Comparison of ENCODE assay signal across 8 cellular contexts in the genomic region with DNA sequence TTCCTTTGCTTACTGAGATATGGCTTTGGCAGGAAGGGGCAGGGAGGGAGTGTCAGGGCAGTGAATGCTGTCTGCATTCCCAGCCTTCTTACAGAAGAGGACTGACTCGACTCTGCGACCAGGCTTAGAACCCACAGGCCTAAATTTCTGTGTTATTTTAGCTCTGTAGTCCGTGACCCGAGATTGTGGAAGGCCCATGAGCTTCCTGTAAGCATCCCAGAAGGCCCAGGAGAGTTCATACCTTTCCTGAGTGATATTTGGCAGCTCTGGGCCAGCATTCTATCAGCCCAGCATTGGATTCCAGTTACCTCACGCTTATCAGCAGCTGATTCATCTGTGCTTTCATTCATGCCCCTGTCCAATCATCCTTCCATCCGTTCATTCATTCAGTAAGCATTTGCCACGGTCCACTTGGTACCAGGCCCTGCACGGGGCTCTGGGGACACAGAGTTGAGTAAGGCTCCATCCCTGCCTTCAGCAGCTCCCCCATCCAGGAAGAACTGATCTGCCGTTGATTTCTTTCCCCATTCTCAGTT. TPM values are rescaled to one million over a fixed set of nuclear protein-coding genes. Genes with fewer than 3 reads are reported as not detected.
DNase-seq lines count a peak whose midpoint lies in the region; ATAC-seq and TF ChIP-seq lines count a peak whose summit lies in the region.

No MANE protein-coding gene starts in this region.

- H3K9me2 ChIP-seq in hepatocyte (replicated peaks; ENCODE audit: insufficient read depth) = no peaks in the 10 kb centered on the region

- no peak overlapping the region for H3K27ac Mint-ChIP-seq in activated T-cell treated with anti-CD3 and anti-CD28 coated beads, Interleukin-2, amount 50 U/mL, for 24 hours

- H3K4me3 ChIP-seq in adrenal gland = no peak overlapping the region
- no peak overlapping the region for H3K4me3 ChIP-seq in hepatocyte

- no peaks in the 10 kb centered on the region for H4K20me1 ChIP-seq in hepatocyte (ENCODE audit: insufficient read depth, poor library complexity, severe bottlenecking)

- no peak overlapping the region for H3K4me2 ChIP-seq in hepatocyte

- TF ChIP-seq CTCF in adrenal gland (IDR thresholded peaks at IDR 0.05) (no peak), hepatocyte (IDR thresholded peaks at IDR 0.05; ENCODE audit: poor library complexity) (no peak)

- H3K27ac ChIP-seq in adrenal gland (peak overlapping the region in 4 of 5 donors; percentile 64 to 88 (median 68)), hepatocyte (peak overlapping the region; percentile 11), substantia nigra (ENCODE audit: low read depth, low read length, poor library complexity, severe bottlenecking) (peak overlapping the region; percentile 31)

- peaks cover 39% of the 10 kb centered on the region for H3K36me3 Mint-ChIP-seq in activated T-cell treated with anti-CD3 and anti-CD28 coated beads, Interleukin-2, amount 50 U/mL, for 24 hours (ENCODE audit: low read depth)

- H3K4me1 Mint-ChIP-seq in activated T-cell treated with anti-CD3 and anti-CD28 coated beads, Interleukin-2, amount 50 U/mL, for 24 hours (ENCODE audit: low read depth) = peaks cover 6% of the 10 kb centered on the region

- DNase-seq in adrenal gland (peak in 6 of 7 donors; percentile 73 to 84 (median 76)), hepatocyte (ENCODE audit: low spot score) (peak; percentile 42), substantia nigra (lab: John Stamatoyannopoulos, UW) (peak in 1 of 49 donors; percentile 24), NCI-H345 treated with DMSO at 0.1 percent for 48 hours (lab: John Stamatoyannopoulos, UW; ENCODE audit: unreplicated experiment) (no peak), iPS-NIHi11 (ENCODE audit: low spot score) (no peak)
- DNase-seq in activated T-cell treated with anti-CD3 and anti-CD28 coated beads, Interleukin-2, amount 50 U/mL, for 24 hours = no peak

- no peak overlapping the region for H3K4me3 Mint-ChIP-seq in activated T-cell treated with anti-CD3 and anti-CD28 coated beads, Interleukin-2, amount 50 U/mL, for 24 hours

- H2AFZ ChIP-seq in hepatocyte = no peak overlapping the region

- H3K79me2 ChIP-seq in hepatocyte = no peaks in the 10 kb centered on the region

- H3K4me1 ChIP-seq in adrenal gland (replicated peaks in 1 of 2) (peaks cover 0 to 18% of the 10 kb centered on the region in 2 donors), hepatocyte (ENCODE audit: insufficient read depth) (no peaks in the 10 kb centered on the region)

- H3K9me3 ChIP-seq in adrenal gland (replicated peaks in 1 of 3) = no peaks in the 10 kb centered on the region
- no peaks in the 10 kb centered on the region for H3K9me3 ChIP-seq in hepatocyte (ENCODE audit: low read depth)

- ATAC-seq in GM21786 (IDR thresholded peaks at IDR 0.05; ENCODE audit: unreplicated experiment) = peak; percentile 43
- ATAC-seq in GM18520 (IDR thresholded peaks at IDR 0.05; ENCODE audit: unreplicated experiment) = no peak

- H3K27me3 ChIP-seq in adrenal gland = no peaks in the 10 kb centered on the region
- H3K27me3 ChIP-seq in hepatocyte = no peaks in the 10 kb centered on the region

- intact Hi-C loops in adrenal gland (cut with DNase I) = no loop called here

- TF ChIP-seq POLR2A in adrenal gland (IDR thresholded peaks at IDR 0.05) = peak in 1 of 2 donors; percentile 47

- H3K9me3 Mint-ChIP-seq in activated T-cell treated with anti-CD3 and anti-CD28 coated beads, Interleukin-2, amount 50 U/mL, for 24 hours = no peaks in the 10 kb centered on the region

- H3K36me3 ChIP-seq in adrenal gland (replicated peaks in 1 of 2) (peaks cover 0 to 19% of the 10 kb centered on the region in 2 donors), hepatocyte (replicated peaks; ENCODE audit: insufficient read depth, low read depth) (no peaks in the 10 kb centered on the region)

- 23 to 34% (median 30%) methylated on average over 8 to 9 of the region's 9 CpGs for WGBS in adrenal gland, 4 donors
- WGBS in hepatocyte (ENCODE audit: low lambda C conversion rate, missing lambda C conversion rate) = 79% methylated on average over 9 of the region's 9 CpGs

- H3K27me3 Mint-ChIP-seq in activated T-cell treated with anti-CD3 and anti-CD28 coated beads, Interleukin-2, amount 50 U/mL, for 24 hours = no peaks in the 10 kb centered on the region

RNA-seq across cellular contexts. Expression of gene RPL26L1, which starts 28.2 kb away (rescaled TPM):
- 10 to 100 TPM; 11.9 to 58.8 (median 41.6) TPM for total RNA-seq in adrenal gland
- polyA plus RNA-seq in adrenal gland = 10 to 100 TPM; 28.5 to 94.8 (median 54.4) TPM
- 48.0 and 51.5 TPM in 2 replicates for total RNA-seq in hepatocyte
- 55.2 and 69.1 TPM in 2 replicates for polyA plus RNA-seq in hepatocyte

RNA-seq across cellular contexts. Expression of gene ATP6V0E1, which starts 52.5 kb away (rescaled TPM):
- total RNA-seq in adrenal gland = 100 to 1,000 TPM; 159 to 338 (median 253) TPM
- 100 to 1,000 TPM; 139 to 413 (median 201) TPM for polyA plus RNA-seq in adrenal gland
- 216 and 283 TPM in 2 replicates for total RNA-seq in hepatocyte
- 631 and 657 TPM in 2 replicates for polyA plus RNA-seq in hepatocyte

Comparison
In these comparisons a context has a peak if more than half of its experiments do, and no peak if none do; other contexts are left out.
1. DNase-seq: peak in adrenal gland (6 of 7) and hepatocyte (single experiment); none in NCI-H345 treated with DMSO at 0.1 percent for 48 hours (single experiment), activated T-cell treated with anti-CD3 and anti-CD28 coated beads, Interleukin-2, amount 50 U/mL, for 24 hours (single experiment) and iPS-NIHi11 (single experiment).
2. H3K27ac ChIP-seq: peak in every context shown above with its lines; median percentile 68 in adrenal gland; 31 in substantia nigra; 11 in hepatocyte.